34 cellular contexts compared by ENCODE assay signal in the genomic region with DNA sequence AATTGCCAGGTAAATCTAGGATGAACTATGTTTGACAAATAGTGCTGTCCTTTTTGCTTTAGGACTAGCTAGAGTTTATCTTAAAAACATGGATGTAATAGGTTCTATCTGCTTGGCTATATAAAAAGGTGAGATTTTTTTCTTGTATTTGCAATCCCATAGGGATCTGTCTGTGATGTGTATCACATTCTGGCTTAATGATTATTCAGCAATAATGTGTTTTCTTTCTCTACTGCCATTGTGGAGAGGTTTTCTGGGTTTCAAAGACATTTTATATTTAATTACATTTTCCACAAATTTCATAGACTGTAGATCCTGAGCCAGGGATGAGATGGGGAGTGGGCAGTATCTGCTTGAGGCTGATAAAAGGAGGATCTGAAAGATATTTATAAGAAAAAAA.
"Had no signal": no experiment of that assay in that cellular context is flagged by ENCODE, and none has a peak within 500 bp of the region (broad histone marks: within the 10 kb centered on the region; RNA-seq: fewer than 3 reads in every experiment).

No MANE protein-coding gene starts in this region.

- H3K27me3 ChIP-seq: adrenal gland, ascending aorta, body of pancreas, brain microvascular endothelial cell, breast epithelium, cardiac muscle cell had no signal

- FAIRE-seq: astrocyte, bronchial epithelial cell had no signal

- DNase-seq: activated effector memory CD4-positive, alpha-beta T cell treated with anti-CD3 and anti-CD28 coated beads, Interleukin-2, amount 50 U/mL, for 16 hours; activated effector memory CD4-positive, alpha-beta T cell treated with Interleukin-2 at 50 U/mL for 16 hours; activated gamma-delta T cell; activated gamma-delta T cell treated with Interleukin-2 at 50 U/mL for 16 hours; activated naive CD4-positive, alpha-beta T cell; activated naive CD4-positive, alpha-beta T cell treated with anti-CD3 and anti-CD28 coated beads for 36 hours; activated naive CD4-positive, alpha-beta T cell treated with anti-CD3 and anti-CD28 coated beads, Interleukin-2, amount 10 ng/mL, durations not matched to agents 7 days and 5 days; activated naive CD4-positive, alpha-beta T cell treated with anti-CD3 and anti-CD28 coated beads, Interleukin-2, amount 50 U/mL, for 16 hours; activated naive CD4-positive, alpha-beta T cell treated with Interleukin-2 at 50 U/mL for 16 hours; activated naive CD8-positive, alpha-beta T cell treated with anti-CD3 and anti-CD28 coated beads for 36 hours; activated naive CD8-positive, alpha-beta T cell treated with anti-CD3 and anti-CD28 coated beads, Interleukin-2, amount 10 ng/mL, durations not matched to agents 7 days and 5 days; activated naive CD8-positive, alpha-beta T cell treated with anti-CD3 and anti-CD28 coated beads, Interleukin-2, amount 50 U/mL, for 24 hours; activated T-cell treated with anti-CD3 and anti-CD28 coated beads, Interleukin-2, amount 50 U/mL, for 1 hour; activated T-cell treated with anti-CD3 and anti-CD28 coated beads, Interleukin-2, amount 50 U/mL, for 24 hours; activated T-cell treated with anti-CD3 and anti-CD28 coated beads, Interleukin-2, amount 50 U/mL, for 4 hours; activated T-cell treated with anti-CD3 and anti-CD28 coated beads, Interleukin-2, amount 50 U/mL, for 48 hours; activated T-cell treated with anti-CD3 and anti-CD28 coated beads, Interleukin-2, amount 50 U/mL, for 72 hours; adrenal gland; amniotic stem cell; amygdala; anterior cingulate cortex; aorta; body of pancreas; brain microvascular endothelial cell; caudate nucleus; central memory CD4-positive, alpha-beta T cell; cerebellar nuclear complex had no signal

- H3K27ac ChIP-seq: adrenal gland, ascending aorta, body of pancreas, brain microvascular endothelial cell, breast epithelium, cardiac muscle cell had no signal

- ATAC-seq: activated naive CD4-positive, alpha-beta T cell treated with anti-CD3 and anti-CD28 coated beads, Interleukin-2, amount 50 U/mL, for 72 hours; activated naive CD8-positive, alpha-beta T cell treated with anti-CD3 and anti-CD28 coated beads, Interleukin-2, amount 50 U/mL, for 24 hours; activated T-cell treated with anti-CD3 and anti-CD28 coated beads, Interleukin-2, amount 50 U/mL, for 4 hours; activated T-cell treated with anti-CD3 and anti-CD28 coated beads, Interleukin-2, amount 50 U/mL, for 72 hours; activated T-helper 17 cell treated with anti-CD3 and anti-CD28 coated beads, Interleukin-2, amount 50 U/mL, for 72 hours; body of pancreas had no signal

- H3K4me3 ChIP-seq: adrenal gland, ascending aorta, body of pancreas, breast epithelium, cardiac muscle cell had no signal

- H3K36me3 ChIP-seq: adrenal gland, ascending aorta, brain microvascular endothelial cell, breast epithelium, cardiac muscle cell had no signal

- H3K4me1 ChIP-seq: adrenal gland, ascending aorta, body of pancreas, breast epithelium had no signal

- H3K9me3 ChIP-seq: adrenal gland, ascending aorta, body of pancreas, breast epithelium had no signal
